ENCODE assay signal across 1 cellular context in genomic region chr18:9612215-9612830, GRCh38.
TF ChIP-seq lines count a peak whose summit lies in the region.

No MANE protein-coding gene starts in this region.

TF ChIP-seq in GM23338, 12 proteins besides CTCF, POLR2A, EP300 and RAD21 (continued from another document):
- TF ChIP-seq ZNF462 (CRISPR knock-in tag; IDR thresholded peaks at IDR 0.05) (no peak), EZH2phosphoT487 (IDR thresholded peaks at IDR 0.05; ENCODE audit: unreplicated experiment) (no peak), ZNF114 (CRISPR knock-in tag; IDR thresholded peaks at IDR 0.05) (no peak), REST (IDR thresholded peaks at IDR 0.05; ENCODE audit: unreplicated experiment) (no peak), NANOG (IDR thresholded peaks at IDR 0.05; ENCODE audit: borderline replicate concordance) (no peak), POLR2AphosphoS5 (IDR thresholded peaks at IDR 0.05; ENCODE audit: low read depth) (no peak), STAT1 (IDR thresholded peaks at IDR 0.05; ENCODE audit: unreplicated experiment) (no peak), ETS1 (IDR thresholded peaks at IDR 0.05) (no peak)
TF ChIP-seq in GM23338: peak in this region for 0.
